32 cellular contexts compared by ENCODE assay signal in the genomic region with DNA sequence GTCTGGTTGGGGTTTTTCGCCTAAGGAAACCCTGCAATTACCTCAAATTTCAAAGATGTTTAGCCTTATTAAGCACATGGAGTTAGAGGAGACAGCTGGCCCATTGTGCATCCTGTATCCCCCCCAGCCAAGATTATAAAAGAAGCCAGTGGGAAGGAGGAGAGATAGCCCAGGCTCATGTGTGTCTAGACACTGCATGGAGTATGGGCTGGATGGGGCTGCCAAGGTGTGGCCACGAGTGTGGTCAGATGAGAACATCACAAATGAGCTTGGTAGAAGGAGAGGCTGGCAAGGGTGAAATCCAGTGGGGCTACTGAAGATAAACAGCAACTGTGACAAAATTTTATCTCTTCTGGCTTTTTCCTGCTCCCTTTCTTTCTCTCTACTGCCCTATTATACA.
"Had no signal": no experiment of that assay in that cellular context is flagged by ENCODE, and none has a peak within 500 bp of the region (broad histone marks: within the 10 kb centered on the region; RNA-seq: fewer than 3 reads in every experiment).

No MANE protein-coding gene starts in this region.

- H3K4me3 ChIP-seq: ascending aorta, esophagus muscularis mucosa, gastrocnemius medialis, heart left ventricle had no signal

- H3K27ac ChIP-seq: ascending aorta, brain microvascular endothelial cell, esophagus muscularis mucosa, foreskin keratinocyte, gastrocnemius medialis, heart left ventricle had no signal

- H3K27ac Mint-ChIP-seq: activated CD4-positive, alpha-beta memory T cell treated with anti-CD3 and anti-CD28 coated beads for 36 hours; activated CD4-positive, alpha-beta T cell treated with anti-CD3 and anti-CD28 coated beads for 36 hours; activated CD4-positive, alpha-beta T cell treated with anti-CD3 and anti-CD28 coated beads, Interleukin-2, amount 10 ng/mL, durations not matched to agents 24 days and 14 days; activated CD8-positive, alpha-beta memory T cell treated with anti-CD3 and anti-CD28 coated beads, Interleukin-2, amount 10 ng/mL, durations not matched to agents 7 days and 5 days; activated CD8-positive, alpha-beta T cell treated with anti-CD3 and anti-CD28 coated beads, Interleukin-2, amount 10 ng/mL, durations not matched to agents 7 days and 5 days; activated naive CD4-positive, alpha-beta T cell treated with anti-CD3 and anti-CD28 coated beads, Interleukin-2, amount 10 ng/mL, durations not matched to agents 7 days and 5 days; activated naive CD4-positive, alpha-beta T cell treated with anti-CD3 and anti-CD28 coated beads, Interleukin-2, amount 50 U/mL, for 72 hours; activated naive CD8-positive, alpha-beta T cell treated with anti-CD3 and anti-CD28 coated beads, Interleukin-2, amount 10 ng/mL, durations not matched to agents 7 days and 5 days; activated T-helper 1 cell treated with anti-CD3 and anti-CD28 coated beads, Interleukin-12 subunit alpha, Interleukin-12 subunit beta, Interleukin-2, Interleukin-4 antibody, amounts not matched to agents 30 ng/mL and 10 ng/mL and 1 ng/mL, durations not matched to agents 14 hours and 24 hours and 36 hours; activated T-helper 2 cell treated with anti-CD3 and anti-CD28 coated beads, Interferon-gamma antibody, Interleukin-2, Interleukin-4, amounts not matched to agents 10 μg/mL and 5 μg/mL and 100 μg/mL, durations not matched to agents 14 hours and 24 hours and 36 hours; effector memory CD8-positive, alpha-beta T cell had no signal

- FAIRE-seq: bronchial epithelial cell, colon had no signal

- H3K36me3 Mint-ChIP-seq: activated CD4-positive, alpha-beta memory T cell treated with anti-CD3 and anti-CD28 coated beads for 36 hours; activated CD8-positive, alpha-beta memory T cell treated with anti-CD3 and anti-CD28 coated beads, Interleukin-2, amount 10 ng/mL, durations not matched to agents 7 days and 5 days; activated naive CD4-positive, alpha-beta T cell treated with anti-CD3 and anti-CD28 coated beads, Interleukin-2, amount 10 ng/mL, durations not matched to agents 7 days and 5 days; activated naive CD4-positive, alpha-beta T cell treated with anti-CD3 and anti-CD28 coated beads, Interleukin-2, amount 50 U/mL, for 72 hours; activated naive CD8-positive, alpha-beta T cell treated with anti-CD3 and anti-CD28 coated beads, Interleukin-2, amount 10 ng/mL, durations not matched to agents 7 days and 5 days had no signal

- H3K9me3 ChIP-seq: ascending aorta, esophagus muscularis mucosa, gastrocnemius medialis, heart left ventricle had no signal

- H3K4me1 Mint-ChIP-seq: activated CD4-positive, alpha-beta T cell treated with anti-CD3 and anti-CD28 coated beads for 36 hours; activated CD4-positive, alpha-beta T cell treated with anti-CD3 and anti-CD28 coated beads, Interleukin-2, amount 10 ng/mL, durations not matched to agents 24 days and 14 days; activated CD8-positive, alpha-beta memory T cell treated with anti-CD3 and anti-CD28 coated beads, Interleukin-2, amount 10 ng/mL, durations not matched to agents 7 days and 5 days; activated naive CD4-positive, alpha-beta T cell treated with anti-CD3 and anti-CD28 coated beads, Interleukin-2, amount 10 ng/mL, durations not matched to agents 7 days and 5 days; central memory CD8-positive, alpha-beta T cell had no signal

- H3K36me3 ChIP-seq: ascending aorta, brain microvascular endothelial cell, esophagus muscularis mucosa, gastrocnemius medialis, heart left ventricle had no signal

- ATAC-seq: activated CD4-positive, alpha-beta T cell treated with anti-CD3 and anti-CD28 coated beads for 36 hours; activated CD8-positive, alpha-beta memory T cell treated with anti-CD3 and anti-CD28 coated beads, Interleukin-2, amount 10 ng/mL, durations not matched to agents 7 days and 5 days; activated CD8-positive, alpha-beta T cell treated with anti-CD3 and anti-CD28 coated beads, Interleukin-2, amount 10 ng/mL, durations not matched to agents 7 days and 5 days; activated naive CD4-positive, alpha-beta T cell treated with anti-CD3 and anti-CD28 coated beads, Interleukin-2, amount 50 U/mL, for 72 hours; effector memory CD8-positive, alpha-beta T cell; foreskin keratinocyte; gastrocnemius medialis; heart left ventricle had no signal

- H3K9me3 Mint-ChIP-seq: activated CD4-positive, alpha-beta memory T cell treated with anti-CD3 and anti-CD28 coated beads for 36 hours; activated naive CD4-positive, alpha-beta T cell treated with anti-CD3 and anti-CD28 coated beads, Interleukin-2, amount 10 ng/mL, durations not matched to agents 7 days and 5 days; activated T-helper 1 cell treated with anti-CD3 and anti-CD28 coated beads, Interleukin-12 subunit alpha, Interleukin-12 subunit beta, Interleukin-2, Interleukin-4 antibody, amounts not matched to agents 30 ng/mL and 10 ng/mL and 1 ng/mL, durations not matched to agents 14 hours and 24 hours and 36 hours; activated T-helper 2 cell treated with anti-CD3 and anti-CD28 coated beads, Interferon-gamma antibody, Interleukin-2, Interleukin-4, amounts not matched to agents 10 μg/mL and 5 μg/mL and 100 μg/mL, durations not matched to agents 14 hours and 24 hours and 36 hours; central memory CD8-positive, alpha-beta T cell had no signal

- DNase-seq: activated CD4-positive, alpha-beta memory T cell treated with anti-CD3 and anti-CD28 coated beads for 36 hours; activated CD4-positive, alpha-beta T cell treated with anti-CD3 and anti-CD28 coated beads for 36 hours; activated CD4-positive, alpha-beta T cell treated with anti-CD3 and anti-CD28 coated beads, Interleukin-2, amount 10 ng/mL, durations not matched to agents 24 days and 14 days; activated CD4-positive, CD25-positive, alpha-beta regulatory T cell; activated CD4-positive, CD25-positive, alpha-beta regulatory T cell treated with anti-CD3 and anti-CD28 coated beads, Interleukin-2, amount 50 U/mL, for 72 hours; activated CD8-positive, alpha-beta memory T cell treated with anti-CD3 and anti-CD28 coated beads, Interleukin-2, amount 10 ng/mL, durations not matched to agents 7 days and 5 days; activated CD8-positive, alpha-beta memory T cell treated with anti-CD3 and anti-CD28 coated beads, Interleukin-2, amount 50 U/mL, for 4 hours; activated CD8-positive, alpha-beta T cell treated with anti-CD3 and anti-CD28 coated beads, Interleukin-2, amount 10 ng/mL, durations not matched to agents 7 days and 5 days; activated effector memory CD4-positive, alpha-beta T cell treated with anti-CD3 and anti-CD28 coated beads, Interleukin-2, amount 50 U/mL, for 16 hours; activated naive CD4-positive, alpha-beta T cell treated with anti-CD3 and anti-CD28 coated beads, Interleukin-2, amount 10 ng/mL, durations not matched to agents 7 days and 5 days; activated naive CD8-positive, alpha-beta T cell treated with anti-CD3 and anti-CD28 coated beads, Interleukin-2, amount 10 ng/mL, durations not matched to agents 7 days and 5 days; activated T-cell treated with anti-CD3 and anti-CD28 coated beads, Interleukin-2, amount 50 U/mL, for 1 hour; activated T-cell treated with anti-CD3 and anti-CD28 coated beads, Interleukin-2, amount 50 U/mL, for 48 hours; brain microvascular endothelial cell; cortex of kidney; dermis blood vessel endothelial cell; effector CD4-positive, alpha-beta T cell; effector memory CD8-positive, alpha-beta T cell; erythroblast; foreskin keratinocyte; gastrocnemius medialis; glutamatergic neuron; heart left ventricle; T-helper 2 cell had no signal

- H3K27me3 ChIP-seq: ascending aorta, brain microvascular endothelial cell, esophagus muscularis mucosa, foreskin keratinocyte, gastrocnemius medialis, heart left ventricle had no signal

- H3K4me3 Mint-ChIP-seq: activated CD4-positive, alpha-beta memory T cell treated with anti-CD3 and anti-CD28 coated beads for 36 hours; activated CD4-positive, alpha-beta T cell treated with anti-CD3 and anti-CD28 coated beads for 36 hours; activated CD4-positive, alpha-beta T cell treated with anti-CD3 and anti-CD28 coated beads, Interleukin-2, amount 10 ng/mL, durations not matched to agents 24 days and 14 days; activated CD8-positive, alpha-beta memory T cell treated with anti-CD3 and anti-CD28 coated beads, Interleukin-2, amount 10 ng/mL, durations not matched to agents 7 days and 5 days; activated CD8-positive, alpha-beta T cell treated with anti-CD3 and anti-CD28 coated beads, Interleukin-2, amount 10 ng/mL, durations not matched to agents 7 days and 5 days; activated naive CD4-positive, alpha-beta T cell treated with anti-CD3 and anti-CD28 coated beads, Interleukin-2, amount 10 ng/mL, durations not matched to agents 7 days and 5 days; activated naive CD8-positive, alpha-beta T cell treated with anti-CD3 and anti-CD28 coated beads, Interleukin-2, amount 10 ng/mL, durations not matched to agents 7 days and 5 days; activated T-helper 1 cell treated with anti-CD3 and anti-CD28 coated beads, Interleukin-12 subunit alpha, Interleukin-12 subunit beta, Interleukin-2, Interleukin-4 antibody, amounts not matched to agents 30 ng/mL and 10 ng/mL and 1 ng/mL, durations not matched to agents 14 hours and 24 hours and 36 hours; central memory CD8-positive, alpha-beta T cell; effector memory CD8-positive, alpha-beta T cell had no signal

- H3K4me1 ChIP-seq: ascending aorta, esophagus muscularis mucosa, foreskin keratinocyte, gastrocnemius medialis, heart left ventricle had no signal
